Comparison of ENCODE assay signal across 8 cellular contexts in genomic region chr12:16893426-16893825, GRCh38.
"Had no signal": no experiment of that assay in that cellular context is flagged by ENCODE, and none has a peak within 500 bp of the region (broad histone marks: within the 10 kb centered on the region; RNA-seq: fewer than 3 reads in every experiment).

No MANE protein-coding gene starts in this region.

- H3K4me1 ChIP-seq: HAP-1 had no signal

- H3K9me3 ChIP-seq: HAP-1 had no signal

- H3K27ac ChIP-seq: GM23248 had no signal

- H3K36me3 ChIP-seq: HAP-1 had no signal

- ATAC-seq: HCT116, K562 had no signal

- H3K4me3 Mint-ChIP-seq: HFFc6 had no signal

- DNase-seq: GM23248, GOT3, H7, HFFc6, IMR-90 had no signal

- H3K27ac Mint-ChIP-seq: HFFc6 had no signal

- H3K4me3 ChIP-seq: GM23248, HAP-1, K562 had no signal
